ENCODE assay signal across 26 cellular contexts in genomic region chr3:155385896-155386295, GRCh38.
"Had no signal": no experiment of that assay in that cellular context is flagged by ENCODE, and none has a peak within 500 bp of the region (broad histone marks: within the 10 kb centered on the region; RNA-seq: fewer than 3 reads in every experiment).

No MANE protein-coding gene starts in this region.

- DNase-seq: activated CD4-positive, CD25-positive, alpha-beta regulatory T cell treated with anti-CD3 and anti-CD28 coated beads, Interleukin-2, amount 50 U/mL, for 72 hours; activated T-cell treated with anti-CD3 and anti-CD28 coated beads, Interleukin-2, amount 50 U/mL, for 24 hours; cerebellar nuclear complex; cortex of kidney; endodermal cell; head of caudate nucleus; mesenchymal stem cell; mucosa of descending colon; occipital lobe; sigmoid colon; stimulated activated CD4-positive, alpha-beta T cell treated with anti-CD3 and anti-CD28 coated beads, Interleukin-15, amount 100 ng/mL, for 24 hours; stimulated activated naive B cell treated with anti-CD40 and anti-IgM and Interleukin-4, amounts not matched to agents 10 μg/mL and 1 μg/mL and 100 μg/mL, for 72 hours; T-cell; transverse colon; WERI-Rb-1 had no signal

- H3K36me3 ChIP-seq: sigmoid colon, transverse colon, uterus, WERI-Rb-1 had no signal

- H3K4me2 ChIP-seq: smooth muscle cell had no signal

- H3K27ac Mint-ChIP-seq: activated naive CD4-positive, alpha-beta T cell treated with anti-CD3 and anti-CD28 coated beads, Interleukin-2, amount 50 U/mL, for 72 hours; activated T-cell treated with anti-CD3 and anti-CD28 coated beads, Interleukin-2, amount 50 U/mL, for 24 hours; activated T-helper 17 cell treated with anti-CD3 and anti-CD28 coated beads, Interleukin-2, amount 50 U/mL, for 72 hours; endodermal cell; stimulated activated naive B cell treated with anti-CD40 and anti-IgM and Interleukin-4, amounts not matched to agents 10 μg/mL and 1 μg/mL and 100 μg/mL, for 72 hours; T-cell; T-helper 2 cell treated with Interferon-gamma antibody and Interleukin-4, amounts not matched to agents 5 μg/mL and 100 μg/mL, for 36 hours had no signal

- H3K4me1 Mint-ChIP-seq: activated T-helper 17 cell treated with anti-CD3 and anti-CD28 coated beads, Interleukin-2, amount 50 U/mL, for 72 hours; stimulated activated naive B cell treated with anti-CD40 and anti-IgM and Interleukin-4, amounts not matched to agents 10 μg/mL and 1 μg/mL and 100 μg/mL, for 72 hours; T-cell had no signal

- H3K9me3 ChIP-seq: mucosa of descending colon, sigmoid colon, transverse colon, uterus had no signal

- H3K27me3 ChIP-seq: sigmoid colon, transverse colon, uterus had no signal

- H3K36me3 Mint-ChIP-seq: activated naive CD4-positive, alpha-beta T cell treated with anti-CD3 and anti-CD28 coated beads, Interleukin-2, amount 50 U/mL, for 72 hours; stimulated activated naive B cell treated with anti-CD40 and anti-IgM and Interleukin-4, amounts not matched to agents 10 μg/mL and 1 μg/mL and 100 μg/mL, for 72 hours; T-cell had no signal

- H3K4me3 Mint-ChIP-seq: activated T-cell treated with anti-CD3 and anti-CD28 coated beads, Interleukin-2, amount 50 U/mL, for 24 hours; activated T-helper 17 cell treated with anti-CD3 and anti-CD28 coated beads, Interleukin-2, amount 50 U/mL, for 72 hours; endodermal cell; stimulated activated naive B cell treated with anti-CD40 and anti-IgM and Interleukin-4, amounts not matched to agents 10 μg/mL and 1 μg/mL and 100 μg/mL, for 72 hours; T-cell; T-helper 2 cell treated with Interferon-gamma antibody and Interleukin-4, amounts not matched to agents 5 μg/mL and 100 μg/mL, for 36 hours had no signal

- H3K4me1 ChIP-seq: sigmoid colon, transverse colon, uterus had no signal

- H3K27me3 Mint-ChIP-seq: stimulated activated naive B cell treated with anti-CD40 and anti-IgM and Interleukin-4, amounts not matched to agents 10 μg/mL and 1 μg/mL and 100 μg/mL, for 72 hours had no signal

- FAIRE-seq: astrocyte, bronchial epithelial cell, frontal cortex, islet of Langerhans, TTC549 had no signal

- H3K9me3 Mint-ChIP-seq: activated naive CD4-positive, alpha-beta T cell treated with anti-CD3 and anti-CD28 coated beads, Interleukin-2, amount 50 U/mL, for 72 hours; activated T-cell treated with anti-CD3 and anti-CD28 coated beads, Interleukin-2, amount 50 U/mL, for 24 hours; activated T-helper 17 cell treated with anti-CD3 and anti-CD28 coated beads, Interleukin-2, amount 50 U/mL, for 72 hours; endodermal cell; stimulated activated naive B cell treated with anti-CD40 and anti-IgM and Interleukin-4, amounts not matched to agents 10 μg/mL and 1 μg/mL and 100 μg/mL, for 72 hours; T-cell; T-helper 2 cell treated with Interferon-gamma antibody and Interleukin-4, amounts not matched to agents 5 μg/mL and 100 μg/mL, for 36 hours had no signal

- ATAC-seq: activated naive CD4-positive, alpha-beta T cell treated with anti-CD3 and anti-CD28 coated beads, Interleukin-2, amount 50 U/mL, for 72 hours; activated T-helper 17 cell treated with anti-CD3 and anti-CD28 coated beads, Interleukin-2, amount 50 U/mL, for 72 hours; mucosa of descending colon; stimulated activated naive B cell treated with anti-CD40 and anti-IgM and Interleukin-4, amounts not matched to agents 10 μg/mL and 1 μg/mL and 100 μg/mL, for 72 hours; T-cell had no signal

- H3K27ac ChIP-seq: epithelial cell of prostate, sigmoid colon, transverse colon, WERI-Rb-1 had no signal

- H3K4me3 ChIP-seq: mucosa of descending colon, sigmoid colon, smooth muscle cell, transverse colon, uterus had no signal
